Comparison of ENCODE assay signal across 9 cellular contexts in the genomic region with DNA sequence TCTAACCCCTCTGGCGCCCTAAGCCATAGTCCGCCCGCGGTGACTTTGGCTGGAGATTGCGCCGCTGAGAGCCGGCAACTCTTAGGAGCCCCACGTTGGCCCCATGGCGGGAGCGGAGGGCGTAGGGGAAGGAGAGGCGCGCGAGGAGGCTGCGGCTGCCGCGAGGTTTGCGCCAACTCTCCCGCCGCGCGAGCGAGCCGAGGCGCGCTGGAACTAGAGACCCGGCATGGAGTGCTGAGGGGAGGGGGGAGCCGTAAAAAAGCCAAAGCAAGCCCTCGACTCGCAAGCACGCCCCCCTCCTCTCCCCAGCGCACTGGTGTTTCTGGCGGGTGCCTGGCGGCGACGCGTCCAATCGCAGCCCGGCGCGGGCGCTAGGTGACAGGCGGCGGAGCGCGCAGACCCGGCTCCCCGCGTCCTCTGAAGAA. TPM values are rescaled to one million over a fixed set of nuclear protein-coding genes. Genes with fewer than 3 reads are reported as not detected.
A peak's percentile ranks its signal among the peaks of the same experiment; 100 is the strongest.
DNase-seq lines count a peak whose midpoint lies in the region; ATAC-seq and TF ChIP-seq lines count a peak whose summit lies in the region.
"Had no signal": no experiment of that assay in that cellular context is flagged by ENCODE, and none has a peak within 500 bp of the region (broad histone marks: within the 10 kb centered on the region; RNA-seq: fewer than 3 reads in every experiment).

A gene with protein sequence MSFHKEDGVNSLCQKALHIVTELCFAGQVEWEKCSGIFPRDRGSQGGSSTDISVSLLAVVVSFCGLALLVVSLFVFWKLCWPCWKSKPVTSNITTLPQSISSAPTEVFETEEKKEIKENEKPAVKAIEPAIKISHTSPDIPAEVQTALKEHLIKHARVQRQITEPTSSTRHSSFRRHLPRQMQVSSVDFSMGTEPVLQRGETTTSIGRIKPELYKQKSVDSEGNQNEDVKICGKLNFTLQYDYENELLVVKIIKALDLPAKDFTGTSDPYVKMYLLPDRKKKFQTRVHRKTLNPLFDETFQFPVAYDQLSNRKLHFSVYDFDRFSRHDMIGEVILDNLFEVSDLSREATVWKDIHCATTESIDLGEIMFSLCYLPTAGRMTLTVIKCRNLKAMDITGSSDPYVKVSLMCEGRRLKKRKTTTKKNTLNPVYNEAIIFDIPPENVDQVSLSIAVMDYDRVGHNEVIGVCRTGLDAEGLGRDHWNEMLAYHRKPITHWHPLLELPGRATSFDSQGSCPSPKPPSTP (minus strand): TSS at position 233 of the 425 bp plus-strand sequence. CDS start 297 bp downstream, outside the sequence.

- no peaks in the 10 kb centered on the region for H3K4me1 Mint-ChIP-seq in glutamatergic neuron (ENCODE audit: low read depth, unreplicated experiment)

- no peak within 1 kb of the TSS for H3K27ac ChIP-seq in SJSA1

- no peaks in the 10 kb centered on the region for H3K36me3 Mint-ChIP-seq in glutamatergic neuron (ENCODE audit: unreplicated experiment)

- H3K4me3 ChIP-seq in SJSA1, result peak within 1 kb of the TSS; percentile 29

- H3K4me1 ChIP-seq in SJSA1 (replicated peaks), result peaks cover 6% of the 10 kb centered on the region; the same call in 1 of the 2 replicates

- H3K9me3 ChIP-seq in SJSA1 (replicated peaks), result no peaks in the 10 kb centered on the region

- peak; percentile 15 for DNase-seq in NCI-H1092 (lab: John Stamatoyannopoulos, UW)
- no peak for DNase-seq in NCI-H1092 treated with DMSO at 0.1 percent for 48 hours (lab: John Stamatoyannopoulos, UW)
- no peak for DNase-seq in SJSA1 (ENCODE audit: low read depth in 1 of 2, low spot score in 2 of 2)
- peak; percentile 63 for DNase-seq in glutamatergic neuron
- DNase-seq in retina, result peak; percentile 87
- DNase-seq in stimulated activated CD4-positive, alpha-beta T cell treated with anti-CD3 and anti-CD28 coated beads, Interleukin-2, amount 100 ng/mL, for 24 hours, result no peak

- ATAC-seq in HG03565 (IDR thresholded peaks at IDR 0.05; ENCODE audit: unreplicated experiment) (no peak), HG03442 (IDR thresholded peaks at IDR 0.05; ENCODE audit: unreplicated experiment) (no peak)

- peaks cover 7% of the 10 kb centered on the region for H3K9me3 Mint-ChIP-seq in glutamatergic neuron (ENCODE audit: unreplicated experiment)

- H3K4me3 Mint-ChIP-seq in glutamatergic neuron (ENCODE audit: unreplicated experiment), result peak within 1 kb of the TSS; percentile 95

- no peaks in the 10 kb centered on the region for H3K36me3 ChIP-seq in SJSA1

- peaks cover 14% of the 10 kb centered on the region for H3K27me3 Mint-ChIP-seq in glutamatergic neuron (ENCODE audit: unreplicated experiment)

- peaks cover 23% of the 10 kb centered on the region for H3K27me3 ChIP-seq in SJSA1 (replicated peaks)

- no peak for TF ChIP-seq CTCF in glutamatergic neuron (IDR thresholded peaks at IDR 0.05; ENCODE audit: partially characterized antibody, unreplicated experiment)

- no peak within 1 kb of the TSS for H3K27ac Mint-ChIP-seq in glutamatergic neuron (ENCODE audit: unreplicated experiment)

RNA-seq across cellular contexts. Expression of the gene that starts here (rescaled TPM):
- not detected in 2 replicates for total RNA-seq in SJSA1 (2014; rRNA removed; shearing (Covaris generic))
- not detected for total RNA-seq in glutamatergic neuron (ENCODE audit: unreplicated experiment)
- total RNA-seq: RPMI7951 had no signal

Comparison
In these comparisons a context has a peak if more than half of its experiments do, and no peak if none do; other contexts are left out.
1. DNase-seq: peak in NCI-H1092 (single experiment) and retina (single experiment); none in NCI-H1092 treated with DMSO at 0.1 percent for 48 hours (single experiment), SJSA1 (0 of 2) and stimulated activated CD4-positive, alpha-beta T cell treated with anti-CD3 and anti-CD28 coated beads, Interleukin-2, amount 100 ng/mL, for 24 hours (0 of 2).
2. Peak in DNase-seq in glutamatergic neuron; RNA of the gene not detected or under 1 TPM.